36 cellular contexts compared by ENCODE assay signal in genomic region chrX:77514177-77514576, GRCh38.
"Had no signal": no experiment of that assay in that cellular context is flagged by ENCODE, and none has a peak within 500 bp of the region (broad histone marks: within the 10 kb centered on the region; RNA-seq: fewer than 3 reads in every experiment).

No MANE protein-coding gene starts in this region.

- DNase-seq: activated effector memory CD4-positive, alpha-beta T cell treated with anti-CD3 and anti-CD28 coated beads, Interleukin-2, amount 50 U/mL, for 16 hours; activated effector memory CD4-positive, alpha-beta T cell treated with Interleukin-2 at 50 U/mL for 16 hours; activated gamma-delta T cell; activated gamma-delta T cell treated with Interleukin-2 at 50 U/mL for 16 hours; activated naive CD4-positive, alpha-beta T cell; activated naive CD4-positive, alpha-beta T cell treated with anti-CD3 and anti-CD28 coated beads for 36 hours; activated naive CD4-positive, alpha-beta T cell treated with anti-CD3 and anti-CD28 coated beads, Interleukin-2, amount 10 ng/mL, durations not matched to agents 7 days and 5 days; activated naive CD4-positive, alpha-beta T cell treated with anti-CD3 and anti-CD28 coated beads, Interleukin-2, amount 50 U/mL, for 16 hours; activated naive CD4-positive, alpha-beta T cell treated with Interleukin-2 at 50 U/mL for 16 hours; activated naive CD8-positive, alpha-beta T cell treated with anti-CD3 and anti-CD28 coated beads for 36 hours; activated naive CD8-positive, alpha-beta T cell treated with anti-CD3 and anti-CD28 coated beads, Interleukin-2, amount 10 ng/mL, durations not matched to agents 7 days and 5 days; activated naive CD8-positive, alpha-beta T cell treated with anti-CD3 and anti-CD28 coated beads, Interleukin-2, amount 50 U/mL, for 24 hours; activated T-cell treated with anti-CD3 and anti-CD28 coated beads, Interleukin-2, amount 50 U/mL, for 24 hours; activated T-cell treated with anti-CD3 and anti-CD28 coated beads, Interleukin-2, amount 50 U/mL, for 4 hours; activated T-cell treated with anti-CD3 and anti-CD28 coated beads, Interleukin-2, amount 50 U/mL, for 48 hours; activated T-cell treated with anti-CD3 and anti-CD28 coated beads, Interleukin-2, amount 50 U/mL, for 72 hours; adrenal gland; amniotic stem cell; amygdala; anterior cingulate cortex; aorta; body of pancreas; brain microvascular endothelial cell; caudate nucleus; central memory CD4-positive, alpha-beta T cell had no signal

- H3K27me3 ChIP-seq: adrenal gland, ascending aorta, body of pancreas, brain microvascular endothelial cell, cardiac muscle cell had no signal

- H3K9me3 ChIP-seq: adrenal gland, body of pancreas had no signal

- H3K4me3 Mint-ChIP-seq: activated naive CD4-positive, alpha-beta T cell treated with anti-CD3 and anti-CD28 coated beads for 36 hours; activated naive CD4-positive, alpha-beta T cell treated with anti-CD3 and anti-CD28 coated beads, Interleukin-2, amount 10 ng/mL, durations not matched to agents 7 days and 5 days; activated naive CD4-positive, alpha-beta T cell treated with anti-CD3 and anti-CD28 coated beads, Interleukin-2, amount 50 U/mL, for 24 hours; activated naive CD8-positive, alpha-beta T cell; activated naive CD8-positive, alpha-beta T cell treated with anti-CD3 and anti-CD28 coated beads for 36 hours; activated naive CD8-positive, alpha-beta T cell treated with anti-CD3 and anti-CD28 coated beads, Interleukin-2, amount 10 ng/mL, durations not matched to agents 7 days and 5 days; activated naive CD8-positive, alpha-beta T cell treated with anti-CD3 and anti-CD28 coated beads, Interleukin-2, amount 50 U/mL, for 24 hours; activated T-cell treated with anti-CD3 and anti-CD28 coated beads, Interleukin-2, amount 50 U/mL, for 24 hours; activated T-cell treated with anti-CD3 and anti-CD28 coated beads, Interleukin-2, amount 50 U/mL, for 4 hours; activated T-cell treated with anti-CD3 and anti-CD28 coated beads, Interleukin-2, amount 50 U/mL, for 72 hours; activated T-helper 1 cell treated with anti-CD3 and anti-CD28 coated beads, Interleukin-12 subunit alpha, Interleukin-12 subunit beta, Interleukin-2, Interleukin-4 antibody, amounts not matched to agents 30 ng/mL and 10 ng/mL and 1 ng/mL, durations not matched to agents 14 hours and 24 hours and 36 hours; activated T-helper 17 cell treated with anti-CD3 and anti-CD28 coated beads, Interleukin-2, amount 50 U/mL, for 72 hours; brain; central memory CD8-positive, alpha-beta T cell had no signal

- H3K27ac ChIP-seq: adrenal gland, ascending aorta, body of pancreas, brain microvascular endothelial cell, breast epithelium, cardiac muscle cell had no signal

- H3K4me1 ChIP-seq: adrenal gland, ascending aorta, body of pancreas, breast epithelium had no signal

- H3K36me3 ChIP-seq: brain microvascular endothelial cell, breast epithelium, cardiac muscle cell had no signal

- H3K4me1 Mint-ChIP-seq: activated naive CD4-positive, alpha-beta T cell treated with anti-CD3 and anti-CD28 coated beads, Interleukin-2, amount 10 ng/mL, durations not matched to agents 7 days and 5 days; activated naive CD8-positive, alpha-beta T cell treated with anti-CD3 and anti-CD28 coated beads for 36 hours; activated naive CD8-positive, alpha-beta T cell treated with anti-CD3 and anti-CD28 coated beads, Interleukin-2, amount 10 ng/mL, durations not matched to agents 7 days and 5 days; activated naive CD8-positive, alpha-beta T cell treated with anti-CD3 and anti-CD28 coated beads, Interleukin-2, amount 50 U/mL, for 24 hours; activated T-helper 17 cell treated with anti-CD3 and anti-CD28 coated beads, Interleukin-2, amount 50 U/mL, for 72 hours had no signal

- H3K27me3 Mint-ChIP-seq: activated naive CD4-positive, alpha-beta T cell treated with anti-CD3 and anti-CD28 coated beads, Interleukin-2, amount 10 ng/mL, durations not matched to agents 7 days and 5 days; activated naive CD4-positive, alpha-beta T cell treated with anti-CD3 and anti-CD28 coated beads, Interleukin-2, amount 50 U/mL, for 24 hours; activated naive CD8-positive, alpha-beta T cell; activated naive CD8-positive, alpha-beta T cell treated with anti-CD3 and anti-CD28 coated beads for 36 hours; activated naive CD8-positive, alpha-beta T cell treated with anti-CD3 and anti-CD28 coated beads, Interleukin-2, amount 10 ng/mL, durations not matched to agents 7 days and 5 days; activated naive CD8-positive, alpha-beta T cell treated with anti-CD3 and anti-CD28 coated beads, Interleukin-2, amount 50 U/mL, for 24 hours; activated T-helper 17 cell treated with anti-CD3 and anti-CD28 coated beads, Interleukin-2, amount 50 U/mL, for 72 hours; brain; central memory CD8-positive, alpha-beta T cell had no signal

- H3K27ac Mint-ChIP-seq: activated naive CD4-positive, alpha-beta T cell treated with anti-CD3 and anti-CD28 coated beads for 36 hours; activated naive CD4-positive, alpha-beta T cell treated with anti-CD3 and anti-CD28 coated beads, Interleukin-2, amount 10 ng/mL, durations not matched to agents 7 days and 5 days; activated naive CD4-positive, alpha-beta T cell treated with anti-CD3 and anti-CD28 coated beads, Interleukin-2, amount 50 U/mL, for 24 hours; activated naive CD4-positive, alpha-beta T cell treated with anti-CD3 and anti-CD28 coated beads, Interleukin-2, amount 50 U/mL, for 72 hours; activated naive CD8-positive, alpha-beta T cell; activated naive CD8-positive, alpha-beta T cell treated with anti-CD3 and anti-CD28 coated beads for 36 hours; activated naive CD8-positive, alpha-beta T cell treated with anti-CD3 and anti-CD28 coated beads, Interleukin-2, amount 10 ng/mL, durations not matched to agents 7 days and 5 days; activated naive CD8-positive, alpha-beta T cell treated with anti-CD3 and anti-CD28 coated beads, Interleukin-2, amount 50 U/mL, for 24 hours; activated T-cell treated with anti-CD3 and anti-CD28 coated beads, Interleukin-2, amount 50 U/mL, for 24 hours; activated T-cell treated with anti-CD3 and anti-CD28 coated beads, Interleukin-2, amount 50 U/mL, for 72 hours; activated T-helper 1 cell treated with anti-CD3 and anti-CD28 coated beads, Interleukin-12 subunit alpha, Interleukin-12 subunit beta, Interleukin-2, Interleukin-4 antibody, amounts not matched to agents 30 ng/mL and 10 ng/mL and 1 ng/mL, durations not matched to agents 14 hours and 24 hours and 36 hours; activated T-helper 17 cell treated with anti-CD3 and anti-CD28 coated beads, Interleukin-2, amount 50 U/mL, for 72 hours; activated T-helper 2 cell treated with anti-CD3 and anti-CD28 coated beads, Interferon-gamma antibody, Interleukin-2, Interleukin-4, amounts not matched to agents 10 μg/mL and 5 μg/mL and 100 μg/mL, durations not matched to agents 14 hours and 24 hours and 36 hours; brain had no signal

- H3K4me3 ChIP-seq: adrenal gland, ascending aorta, body of pancreas, breast epithelium, cardiac muscle cell had no signal

- ATAC-seq: activated naive CD4-positive, alpha-beta T cell treated with anti-CD3 and anti-CD28 coated beads, Interleukin-2, amount 50 U/mL, for 72 hours; activated naive CD8-positive, alpha-beta T cell treated with anti-CD3 and anti-CD28 coated beads, Interleukin-2, amount 50 U/mL, for 24 hours; activated T-cell treated with anti-CD3 and anti-CD28 coated beads, Interleukin-2, amount 50 U/mL, for 4 hours; activated T-cell treated with anti-CD3 and anti-CD28 coated beads, Interleukin-2, amount 50 U/mL, for 72 hours; activated T-helper 17 cell treated with anti-CD3 and anti-CD28 coated beads, Interleukin-2, amount 50 U/mL, for 72 hours; body of pancreas had no signal

- H3K9me3 Mint-ChIP-seq: activated naive CD4-positive, alpha-beta T cell treated with anti-CD3 and anti-CD28 coated beads, Interleukin-2, amount 50 U/mL, for 24 hours; activated T-cell treated with anti-CD3 and anti-CD28 coated beads, Interleukin-2, amount 50 U/mL, for 4 hours; activated T-helper 17 cell treated with anti-CD3 and anti-CD28 coated beads, Interleukin-2, amount 50 U/mL, for 72 hours; central memory CD8-positive, alpha-beta T cell had no signal
